19 cellular contexts compared by ENCODE assay signal in the genomic region with DNA sequence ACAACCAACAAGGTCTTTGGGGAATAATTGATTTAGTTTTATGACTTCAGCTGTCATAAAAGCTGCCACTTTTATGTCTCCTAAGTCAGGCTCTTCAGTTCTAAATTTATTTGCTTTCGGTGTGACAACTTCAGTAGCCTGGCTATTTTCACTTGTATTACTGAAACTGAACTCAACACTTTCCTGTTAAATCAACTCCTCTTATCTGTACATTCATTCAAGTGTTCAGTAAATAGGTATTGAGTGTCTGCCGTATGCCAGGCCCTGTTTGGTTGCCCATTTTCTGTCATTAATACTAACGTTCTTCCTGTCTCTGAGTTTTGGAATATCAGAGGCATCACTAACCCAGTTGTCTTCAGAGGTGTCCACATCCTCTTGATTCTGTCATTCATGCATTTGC.
"Had no signal": no experiment of that assay in that cellular context is flagged by ENCODE, and none has a peak within 500 bp of the region (broad histone marks: within the 10 kb centered on the region; RNA-seq: fewer than 3 reads in every experiment).

No MANE protein-coding gene starts in this region.

- ATAC-seq: gastroesophageal sphincter; left ventricle myocardium superior; pancreas; right cardiac atrium; stimulated activated memory B cell treated with anti-CD40 and anti-IgM and Interleukin-4, amounts not matched to agents 10 μg/mL and 1 μg/mL and 100 μg/mL, for 72 hours had no signal

- H3K4me3 Mint-ChIP-seq: naive B cell; nephron; stimulated activated memory B cell treated with anti-CD40 and anti-IgM and Interleukin-4, amounts not matched to agents 10 μg/mL and 1 μg/mL and 100 μg/mL, for 72 hours; stimulated activated naive CD8-positive, alpha-beta T cell treated with anti-CD3 and anti-CD28 coated beads, Interleukin-15, Interleukin-2, amounts not matched to agents 100 ng/mL and 50 ng/mL, for 24 hours had no signal

- H3K9me3 Mint-ChIP-seq: naive B cell; nephron; stimulated activated memory B cell treated with anti-CD40 and anti-IgM and Interleukin-4, amounts not matched to agents 10 μg/mL and 1 μg/mL and 100 μg/mL, for 72 hours; stimulated activated naive CD8-positive, alpha-beta T cell treated with anti-CD3 and anti-CD28 coated beads, Interleukin-15, Interleukin-2, amounts not matched to agents 100 ng/mL and 50 ng/mL, for 24 hours had no signal

- H3K4me1 Mint-ChIP-seq: nephron had no signal

- DNase-seq: colonic mucosa; dermis blood vessel endothelial cell; esophagus squamous epithelium; foreskin fibroblast; glutamatergic neuron; islet precursor cell; left ventricle myocardium superior; mesendoderm; naive B cell; occipital lobe; pancreas; right cardiac atrium; small intestine; stimulated activated CD4-positive, alpha-beta T cell treated with anti-CD3 and anti-CD28 coated beads, Interleukin-12 subunit alpha, Interleukin-12 subunit beta, amount 100 ng/mL, for 4 hours; tibial artery had no signal

- H3K27ac Mint-ChIP-seq: naive B cell; nephron; stimulated activated memory B cell treated with anti-CD40 and anti-IgM and Interleukin-4, amounts not matched to agents 10 μg/mL and 1 μg/mL and 100 μg/mL, for 72 hours; stimulated activated naive CD8-positive, alpha-beta T cell treated with anti-CD3 and anti-CD28 coated beads, Interleukin-15, Interleukin-2, amounts not matched to agents 100 ng/mL and 50 ng/mL, for 24 hours had no signal
